36 cellular contexts compared by ENCODE assay signal in the genomic region with DNA sequence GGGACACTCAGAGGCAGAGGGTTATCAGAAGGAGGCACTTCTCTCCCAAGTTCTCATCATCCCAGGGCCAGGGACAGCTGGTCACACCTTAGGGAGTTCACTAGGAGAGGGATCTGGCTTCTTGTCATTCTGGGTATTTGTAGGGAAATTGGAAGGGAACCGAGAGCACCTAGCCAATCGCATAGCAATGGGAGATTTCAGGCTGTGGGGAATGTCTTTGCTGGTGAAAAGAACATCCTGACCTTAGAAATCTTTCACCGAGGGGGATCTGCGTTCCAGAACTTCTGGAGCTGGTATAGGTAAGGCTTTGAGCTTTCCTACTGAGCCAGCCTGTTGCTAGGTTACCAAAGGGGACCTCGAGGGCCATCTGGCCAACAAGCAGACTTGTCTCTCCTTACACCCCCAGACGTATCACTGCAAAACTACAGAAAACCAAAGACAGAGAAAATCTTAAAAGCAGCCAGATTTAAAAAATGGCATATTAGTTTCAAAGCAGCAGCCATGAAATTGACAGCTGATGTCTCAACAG. TPM values are rescaled to one million over a fixed set of nuclear protein-coding genes. Genes with fewer than 3 reads are reported as not detected.
"Had no signal": no experiment of that assay in that cellular context is flagged by ENCODE, and none has a peak within 500 bp of the region (broad histone marks: within the 10 kb centered on the region; RNA-seq: fewer than 3 reads in every experiment).

No MANE protein-coding gene starts in this region.

- DNase-seq: colonic mucosa; dermis blood vessel endothelial cell; effector memory CD8-positive, alpha-beta T cell; erythroblast; esophagus squamous epithelium; foreskin melanocyte; glutamatergic neuron; heart right ventricle; hippocampal formation; left cardiac atrium; left lung; mesenchymal stem cell; mucosa of descending colon; naive B cell; nephron progenitor cell; nucleus accumbens; ovary; posterior cingulate gyrus; psoas muscle; right cardiac atrium; spleen; stimulated activated CD4-positive, alpha-beta T cell treated with anti-CD3 and anti-CD28 coated beads, Interleukin-4, amount 100 ng/mL, for 4 hours; stimulated activated naive CD8-positive, alpha-beta T cell treated with anti-CD3 and anti-CD28 coated beads, Interleukin-15, Interleukin-2, amounts not matched to agents 100 U/mL and 50 U/mL, for 24 hours; transverse colon had no signal

- H3K27ac ChIP-seq: colonic mucosa, esophagus squamous epithelium, heart right ventricle, left lung, ovary, psoas muscle, skin epidermis, spleen, thoracic aorta, transverse colon, vagina had no signal

- H3K9me3 ChIP-seq: colonic mucosa, esophagus squamous epithelium, heart right ventricle, left lung, mucosa of descending colon, ovary, psoas muscle, spleen, thoracic aorta, transverse colon, vagina had no signal

- FAIRE-seq: endometrium, islet of Langerhans had no signal

- H3K4me3 Mint-ChIP-seq: effector memory CD8-positive, alpha-beta T cell; mesothelial cell of epicardium; nephron progenitor cell; stimulated activated memory B cell treated with anti-CD40 and anti-IgM and Interleukin-4, amounts not matched to agents 10 μg/mL and 1 μg/mL and 100 μg/mL, for 72 hours had no signal

- H3K9me3 Mint-ChIP-seq: effector memory CD8-positive, alpha-beta T cell; naive B cell; stimulated activated memory B cell treated with anti-CD40 and anti-IgM and Interleukin-4, amounts not matched to agents 10 μg/mL and 1 μg/mL and 100 μg/mL, for 72 hours had no signal

- H3K27me3 Mint-ChIP-seq: naive B cell; stimulated activated memory B cell treated with anti-CD40 and anti-IgM and Interleukin-4, amounts not matched to agents 10 μg/mL and 1 μg/mL and 100 μg/mL, for 72 hours had no signal

- H3K36me3 ChIP-seq: colonic mucosa, esophagus squamous epithelium, heart right ventricle, left lung, ovary, thoracic aorta, transverse colon, vagina had no signal

- H3K4me1 ChIP-seq: colonic mucosa, esophagus squamous epithelium, psoas muscle, spleen, transverse colon, vagina had no signal

- H3K4me3 ChIP-seq: colonic mucosa, esophagus squamous epithelium, heart right ventricle, left lung, mucosa of descending colon, ovary, psoas muscle, skin epidermis, spleen, thoracic aorta, transverse colon, vagina had no signal

- ATAC-seq: effector memory CD8-positive, alpha-beta T cell; heart right ventricle; left cardiac atrium; mucosa of descending colon; psoas muscle; right cardiac atrium; stimulated activated memory B cell treated with anti-CD40 and anti-IgM and Interleukin-4, amounts not matched to agents 10 μg/mL and 1 μg/mL and 100 μg/mL, for 72 hours; stimulated activated naive CD8-positive, alpha-beta T cell treated with anti-CD3 and anti-CD28 coated beads, Interleukin-15, Interleukin-2, amounts not matched to agents 100 U/mL and 50 U/mL, for 24 hours had no signal

- H3K27me3 ChIP-seq: colonic mucosa, esophagus squamous epithelium, heart right ventricle, left lung, ovary, spleen, transverse colon, vagina had no signal

- H3K27ac Mint-ChIP-seq: effector memory CD8-positive, alpha-beta T cell; mesothelial cell of epicardium; nephron progenitor cell; stimulated activated memory B cell treated with anti-CD40 and anti-IgM and Interleukin-4, amounts not matched to agents 10 μg/mL and 1 μg/mL and 100 μg/mL, for 72 hours had no signal

RNA-seq across cellular contexts. Expression of a gene that starts 6.8 kb away (rescaled TPM):
- total RNA-seq: colonic mucosa, dermis blood vessel endothelial cell, esophagus squamous epithelium, heart right ventricle, kidney epithelial cell, left cardiac atrium, left lung, lower leg skin, lung microvascular endothelial cell, mesothelial cell of epicardium, mucosa of descending colon, ovary, psoas muscle, renal cortical epithelial cell, right cardiac atrium, spleen, thoracic aorta, transverse colon, ureter, vagina had no signal
- polyA plus RNA-seq: heart right ventricle, ovary, psoas muscle, right cardiac atrium, spleen had no signal
